In the genomic region with DNA sequence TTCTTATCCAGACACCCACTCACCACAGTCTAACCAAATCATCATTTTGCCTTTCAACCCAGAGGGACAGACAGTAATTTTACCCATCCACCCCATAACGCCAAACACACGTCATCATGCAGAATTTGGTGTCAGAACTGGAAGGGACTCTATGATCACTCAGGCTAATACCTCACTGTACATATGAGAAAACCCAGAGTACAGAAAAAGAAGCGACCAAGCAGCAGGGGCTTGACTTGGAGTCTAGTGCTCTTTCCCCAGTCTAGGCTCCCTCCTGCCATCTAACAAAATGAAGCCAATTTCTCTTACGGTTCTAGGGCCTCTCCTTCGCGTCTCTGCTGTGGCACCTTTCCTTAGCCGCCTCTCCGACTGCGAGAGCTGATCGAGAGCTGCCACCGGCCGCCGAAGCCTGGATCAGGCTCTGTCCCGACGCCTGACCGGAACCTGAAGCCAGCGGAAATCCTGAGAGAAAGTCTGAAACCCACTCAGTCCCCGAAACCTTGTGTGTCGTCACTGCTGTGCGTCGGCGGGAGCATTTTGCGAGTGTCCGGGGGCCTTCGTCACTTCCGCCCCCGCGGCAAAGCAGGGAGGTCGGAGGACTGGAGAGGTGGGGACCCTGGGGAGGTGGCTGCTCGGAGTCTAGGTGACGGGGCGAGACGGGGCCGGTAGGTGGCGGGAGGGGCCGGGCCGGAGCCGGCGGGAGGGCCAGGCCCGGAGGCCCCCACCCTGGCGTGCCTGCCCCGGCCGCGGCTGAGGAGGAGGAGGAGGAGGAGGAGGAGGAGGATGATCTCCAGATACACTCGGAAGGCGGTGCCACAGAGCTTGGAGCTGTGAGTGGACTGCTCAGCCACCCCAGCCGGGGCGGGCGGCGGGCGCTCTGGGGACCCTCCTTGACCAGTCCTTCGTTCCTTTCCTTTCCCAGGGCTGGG, we compare ENCODE assay signal across 1 cellular context.
TF ChIP-seq lines count a peak whose summit lies in the region.

A gene (minus strand): TSS at position 452 of the 929 bp plus-strand sequence. CDS start 4,071 bp downstream, outside the sequence.
A gene (plus strand): TSS at position 563 of the 929 bp plus-strand sequence. CDS start 221 bp downstream, at position 784.

TF ChIP-seq in HepG2, 621 proteins besides CTCF, POLR2A, EP300 and RAD21 (continued from another document and continues in another):
- TF ChIP-seq, protein P1, sequence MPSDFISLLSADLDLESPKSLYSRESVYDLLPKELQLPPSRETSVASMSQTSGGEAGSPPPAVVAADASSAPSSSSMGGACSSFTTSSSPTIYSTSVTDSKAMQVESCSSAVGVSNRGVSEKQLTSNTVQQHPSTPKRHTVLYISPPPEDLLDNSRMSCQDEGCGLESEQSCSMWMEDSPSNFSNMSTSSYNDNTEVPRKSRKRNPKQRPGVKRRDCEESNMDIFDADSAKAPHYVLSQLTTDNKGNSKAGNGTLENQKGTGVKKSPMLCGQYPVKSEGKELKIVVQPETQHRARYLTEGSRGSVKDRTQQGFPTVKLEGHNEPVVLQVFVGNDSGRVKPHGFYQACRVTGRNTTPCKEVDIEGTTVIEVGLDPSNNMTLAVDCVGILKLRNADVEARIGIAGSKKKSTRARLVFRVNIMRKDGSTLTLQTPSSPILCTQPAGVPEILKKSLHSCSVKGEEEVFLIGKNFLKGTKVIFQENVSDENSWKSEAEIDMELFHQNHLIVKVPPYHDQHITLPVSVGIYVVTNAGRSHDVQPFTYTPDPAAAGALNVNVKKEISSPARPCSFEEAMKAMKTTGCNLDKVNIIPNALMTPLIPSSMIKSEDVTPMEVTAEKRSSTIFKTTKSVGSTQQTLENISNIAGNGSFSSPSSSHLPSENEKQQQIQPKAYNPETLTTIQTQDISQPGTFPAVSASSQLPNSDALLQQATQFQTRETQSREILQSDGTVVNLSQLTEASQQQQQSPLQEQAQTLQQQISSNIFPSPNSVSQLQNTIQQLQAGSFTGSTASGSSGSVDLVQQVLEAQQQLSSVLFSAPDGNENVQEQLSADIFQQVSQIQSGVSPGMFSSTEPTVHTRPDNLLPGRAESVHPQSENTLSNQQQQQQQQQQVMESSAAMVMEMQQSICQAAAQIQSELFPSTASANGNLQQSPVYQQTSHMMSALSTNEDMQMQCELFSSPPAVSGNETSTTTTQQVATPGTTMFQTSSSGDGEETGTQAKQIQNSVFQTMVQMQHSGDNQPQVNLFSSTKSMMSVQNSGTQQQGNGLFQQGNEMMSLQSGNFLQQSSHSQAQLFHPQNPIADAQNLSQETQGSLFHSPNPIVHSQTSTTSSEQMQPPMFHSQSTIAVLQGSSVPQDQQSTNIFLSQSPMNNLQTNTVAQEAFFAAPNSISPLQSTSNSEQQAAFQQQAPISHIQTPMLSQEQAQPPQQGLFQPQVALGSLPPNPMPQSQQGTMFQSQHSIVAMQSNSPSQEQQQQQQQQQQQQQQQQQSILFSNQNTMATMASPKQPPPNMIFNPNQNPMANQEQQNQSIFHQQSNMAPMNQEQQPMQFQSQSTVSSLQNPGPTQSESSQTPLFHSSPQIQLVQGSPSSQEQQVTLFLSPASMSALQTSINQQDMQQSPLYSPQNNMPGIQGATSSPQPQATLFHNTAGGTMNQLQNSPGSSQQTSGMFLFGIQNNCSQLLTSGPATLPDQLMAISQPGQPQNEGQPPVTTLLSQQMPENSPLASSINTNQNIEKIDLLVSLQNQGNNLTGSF (CRISPR knock-in tag; IDR thresholded peaks at IDR 0.05), result 0 out of 2 replicates have a peak, but pooled peaks have one; percentile 59
- TF ChIP-seq, protein P2, sequence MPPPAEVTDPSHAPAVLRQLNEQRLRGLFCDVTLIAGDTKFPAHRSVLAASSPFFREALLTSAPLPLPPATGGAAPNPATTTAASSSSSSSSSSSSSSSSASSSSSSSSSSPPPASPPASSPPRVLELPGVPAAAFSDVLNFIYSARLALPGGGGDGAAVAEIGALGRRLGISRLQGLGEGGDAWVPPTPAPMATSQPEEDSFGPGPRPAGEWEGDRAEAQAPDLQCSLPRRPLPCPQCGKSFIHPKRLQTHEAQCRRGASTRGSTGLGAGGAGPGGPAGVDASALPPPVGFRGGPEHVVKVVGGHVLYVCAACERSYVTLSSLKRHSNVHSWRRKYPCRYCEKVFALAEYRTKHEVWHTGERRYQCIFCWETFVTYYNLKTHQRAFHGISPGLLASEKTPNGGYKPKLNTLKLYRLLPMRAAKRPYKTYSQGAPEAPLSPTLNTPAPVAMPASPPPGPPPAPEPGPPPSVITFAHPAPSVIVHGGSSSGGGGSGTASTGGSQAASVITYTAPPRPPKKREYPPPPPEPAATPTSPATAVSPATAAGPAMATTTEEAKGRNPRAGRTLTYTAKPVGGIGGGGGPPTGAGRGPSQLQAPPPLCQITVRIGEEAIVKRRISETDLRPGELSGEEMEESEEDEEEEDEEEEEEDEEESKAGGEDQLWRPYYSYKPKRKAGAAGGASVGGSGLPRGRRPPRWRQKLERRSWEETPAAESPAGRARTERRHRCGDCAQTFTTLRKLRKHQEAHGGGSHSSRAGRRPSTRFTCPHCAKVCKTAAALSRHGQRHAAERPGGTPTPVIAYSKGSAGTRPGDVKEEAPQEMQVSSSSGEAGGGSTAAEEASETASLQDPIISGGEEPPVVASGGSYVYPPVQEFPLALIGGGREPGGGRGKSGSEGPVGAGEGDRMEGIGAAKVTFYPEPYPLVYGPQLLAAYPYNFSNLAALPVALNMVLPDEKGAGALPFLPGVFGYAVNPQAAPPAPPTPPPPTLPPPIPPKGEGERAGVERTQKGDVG (CRISPR knock-in tag; IDR thresholded peaks at IDR 0.05; ENCODE audit: borderline replicate concordance), result peak; percentile 65
- peak; percentile 51; the same call in 1 of the 2 replicates for TF ChIP-seq ZNF768 (CRISPR knock-in tag; IDR thresholded peaks at IDR 0.05)
- TF ChIP-seq, protein P3, sequence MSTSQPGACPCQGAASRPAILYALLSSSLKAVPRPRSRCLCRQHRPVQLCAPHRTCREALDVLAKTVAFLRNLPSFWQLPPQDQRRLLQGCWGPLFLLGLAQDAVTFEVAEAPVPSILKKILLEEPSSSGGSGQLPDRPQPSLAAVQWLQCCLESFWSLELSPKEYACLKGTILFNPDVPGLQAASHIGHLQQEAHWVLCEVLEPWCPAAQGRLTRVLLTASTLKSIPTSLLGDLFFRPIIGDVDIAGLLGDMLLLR (CRISPR knock-in tag; IDR thresholded peaks at IDR 0.05), result peak; percentile 74; the same call in 1 of the 2 replicates
- no peak for TF ChIP-seq ZNF773 (CRISPR knock-in tag; IDR thresholded peaks at IDR 0.05; ENCODE audit: borderline replicate concordance)
- 0 out of 2 replicates have a peak, but pooled peaks have one; percentile 43 for TF ChIP-seq ZNF709 (CRISPR knock-in tag; IDR thresholded peaks at IDR 0.05)
- no peak for TF ChIP-seq MTF2 (CRISPR knock-in tag; IDR thresholded peaks at IDR 0.05; ENCODE audit: borderline replicate concordance)
- peak; percentile 61; the same call in 1 of the 2 replicates for TF ChIP-seq ZNF724P (CRISPR knock-in tag; IDR thresholded peaks at IDR 0.05; ENCODE audit: borderline replicate concordance)
- TF ChIP-seq, protein P4, sequence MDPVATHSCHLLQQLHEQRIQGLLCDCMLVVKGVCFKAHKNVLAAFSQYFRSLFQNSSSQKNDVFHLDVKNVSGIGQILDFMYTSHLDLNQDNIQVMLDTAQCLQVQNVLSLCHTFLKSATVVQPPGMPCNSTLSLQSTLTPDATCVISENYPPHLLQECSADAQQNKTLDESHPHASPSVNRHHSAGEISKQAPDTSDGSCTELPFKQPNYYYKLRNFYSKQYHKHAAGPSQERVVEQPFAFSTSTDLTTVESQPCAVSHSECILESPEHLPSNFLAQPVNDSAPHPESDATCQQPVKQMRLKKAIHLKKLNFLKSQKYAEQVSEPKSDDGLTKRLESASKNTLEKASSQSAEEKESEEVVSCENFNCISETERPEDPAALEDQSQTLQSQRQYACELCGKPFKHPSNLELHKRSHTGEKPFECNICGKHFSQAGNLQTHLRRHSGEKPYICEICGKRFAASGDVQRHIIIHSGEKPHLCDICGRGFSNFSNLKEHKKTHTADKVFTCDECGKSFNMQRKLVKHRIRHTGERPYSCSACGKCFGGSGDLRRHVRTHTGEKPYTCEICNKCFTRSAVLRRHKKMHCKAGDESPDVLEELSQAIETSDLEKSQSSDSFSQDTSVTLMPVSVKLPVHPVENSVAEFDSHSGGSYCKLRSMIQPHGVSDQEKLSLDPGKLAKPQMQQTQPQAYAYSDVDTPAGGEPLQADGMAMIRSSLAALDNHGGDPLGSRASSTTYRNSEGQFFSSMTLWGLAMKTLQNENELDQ (CRISPR knock-in tag; IDR thresholded peaks at IDR 0.05; ENCODE audit: borderline replicate concordance), result no peak
- no peak for TF ChIP-seq ZBTB3 (CRISPR knock-in tag; IDR thresholded peaks at IDR 0.05; ENCODE audit: borderline replicate concordance, low read depth)
- TF ChIP-seq HDAC2 (CRISPR knock-in tag; IDR thresholded peaks at IDR 0.05), result peak; percentile 85
- TF ChIP-seq, protein P5, sequence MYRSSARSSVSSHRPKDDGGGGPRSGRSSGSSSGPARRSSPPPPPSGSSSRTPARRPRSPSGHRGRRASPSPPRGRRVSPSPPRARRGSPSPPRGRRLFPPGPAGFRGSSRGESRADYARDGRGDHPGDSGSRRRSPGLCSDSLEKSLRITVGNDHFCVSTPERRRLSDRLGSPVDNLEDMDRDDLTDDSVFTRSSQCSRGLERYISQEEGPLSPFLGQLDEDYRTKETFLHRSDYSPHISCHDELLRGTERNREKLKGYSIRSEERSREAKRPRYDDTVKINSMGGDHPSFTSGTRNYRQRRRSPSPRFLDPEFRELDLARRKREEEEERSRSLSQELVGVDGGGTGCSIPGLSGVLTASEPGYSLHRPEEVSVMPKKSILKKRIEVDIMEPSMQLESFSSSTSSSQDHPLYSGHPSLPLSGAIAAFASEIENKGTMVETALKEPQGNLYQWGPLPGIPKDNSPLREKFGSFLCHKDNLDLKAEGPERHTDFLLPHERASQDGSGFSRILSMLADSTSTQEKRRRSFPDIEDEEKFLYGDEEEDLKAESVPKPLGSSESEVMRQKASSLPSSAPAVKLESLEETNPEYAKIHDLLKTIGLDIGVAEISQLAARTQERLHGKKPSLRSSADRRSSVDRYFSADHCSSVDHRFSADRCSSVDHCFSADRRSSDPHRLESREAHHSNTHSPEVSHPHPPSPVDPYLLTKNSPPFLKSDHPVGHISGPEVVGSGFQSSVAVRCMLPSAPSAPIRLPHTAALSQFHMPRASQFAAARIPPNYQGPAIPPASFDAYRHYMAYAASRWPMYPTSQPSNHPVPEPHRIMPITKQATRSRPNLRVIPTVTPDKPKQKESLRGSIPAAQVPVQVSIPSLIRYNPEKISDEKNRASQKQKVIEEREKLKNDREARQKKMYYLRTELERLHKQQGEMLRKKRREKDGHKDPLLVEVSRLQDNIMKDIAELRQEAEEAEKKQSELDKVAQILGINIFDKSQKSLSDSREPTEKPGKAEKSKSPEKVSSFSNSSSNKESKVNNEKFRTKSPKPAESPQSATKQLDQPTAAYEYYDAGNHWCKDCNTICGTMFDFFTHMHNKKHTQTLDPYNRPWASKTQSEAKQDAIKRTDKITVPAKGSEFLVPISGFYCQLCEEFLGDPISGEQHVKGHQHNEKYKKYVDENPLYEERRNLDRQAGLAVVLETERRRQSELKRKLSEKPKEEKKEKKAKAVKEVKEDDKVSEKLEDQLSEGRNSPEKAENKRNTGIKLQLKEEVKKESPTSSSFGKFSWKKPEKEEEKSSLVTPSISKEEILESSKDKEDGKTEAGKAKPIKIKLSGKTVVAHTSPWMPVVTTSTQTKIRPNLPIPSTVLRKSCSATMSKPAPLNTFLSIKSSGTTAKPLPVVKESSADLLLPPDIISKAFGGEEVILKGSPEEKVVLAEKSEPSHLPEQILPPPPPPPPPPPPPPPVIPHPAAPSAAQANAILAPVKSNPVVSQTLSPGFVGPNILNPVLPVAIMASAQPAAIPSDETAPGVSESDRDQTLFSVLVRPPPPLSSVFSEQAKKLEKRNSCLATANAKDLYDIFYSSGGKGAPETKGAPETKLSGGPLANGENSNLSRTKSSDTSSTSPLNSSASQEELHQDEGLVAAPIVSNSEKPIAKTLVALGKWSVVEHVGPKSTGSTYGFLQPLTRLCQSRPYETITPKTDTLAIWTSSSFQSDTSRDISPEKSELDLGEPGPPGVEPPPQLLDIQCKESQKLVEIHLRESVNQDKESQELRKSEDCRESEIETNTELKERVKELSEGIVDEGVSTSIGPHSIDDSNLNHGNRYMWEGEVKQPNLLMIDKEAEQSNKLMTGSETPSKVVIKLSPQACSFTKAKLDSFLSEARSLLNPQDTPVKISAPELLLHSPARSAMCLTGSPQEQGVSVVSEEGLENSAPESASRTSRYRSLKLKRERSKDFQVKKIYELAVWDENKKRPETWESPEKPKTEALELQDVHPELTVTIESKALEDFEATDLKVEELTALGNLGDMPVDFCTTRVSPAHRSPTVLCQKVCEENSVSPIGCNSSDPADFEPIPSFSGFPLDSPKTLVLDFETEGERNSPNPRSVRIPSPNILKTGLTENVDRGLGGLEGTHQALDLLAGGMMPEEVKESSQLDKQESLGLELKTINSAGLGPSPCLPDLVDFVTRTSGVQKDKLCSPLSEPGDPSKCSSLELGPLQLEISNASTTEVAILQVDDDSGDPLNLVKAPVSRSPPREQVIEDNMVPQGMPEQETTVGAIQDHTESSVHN (CRISPR knock-in tag; IDR thresholded peaks at IDR 0.05), result no peak
- TF ChIP-seq, protein P6, sequence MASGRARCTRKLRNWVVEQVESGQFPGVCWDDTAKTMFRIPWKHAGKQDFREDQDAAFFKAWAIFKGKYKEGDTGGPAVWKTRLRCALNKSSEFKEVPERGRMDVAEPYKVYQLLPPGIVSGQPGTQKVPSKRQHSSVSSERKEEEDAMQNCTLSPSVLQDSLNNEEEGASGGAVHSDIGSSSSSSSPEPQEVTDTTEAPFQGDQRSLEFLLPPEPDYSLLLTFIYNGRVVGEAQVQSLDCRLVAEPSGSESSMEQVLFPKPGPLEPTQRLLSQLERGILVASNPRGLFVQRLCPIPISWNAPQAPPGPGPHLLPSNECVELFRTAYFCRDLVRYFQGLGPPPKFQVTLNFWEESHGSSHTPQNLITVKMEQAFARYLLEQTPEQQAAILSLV (CRISPR knock-in tag; IDR thresholded peaks at IDR 0.05; ENCODE audit: borderline replicate concordance), result peak; percentile 62; the same call in 1 of the 2 replicates
- TF ChIP-seq, protein P7, sequence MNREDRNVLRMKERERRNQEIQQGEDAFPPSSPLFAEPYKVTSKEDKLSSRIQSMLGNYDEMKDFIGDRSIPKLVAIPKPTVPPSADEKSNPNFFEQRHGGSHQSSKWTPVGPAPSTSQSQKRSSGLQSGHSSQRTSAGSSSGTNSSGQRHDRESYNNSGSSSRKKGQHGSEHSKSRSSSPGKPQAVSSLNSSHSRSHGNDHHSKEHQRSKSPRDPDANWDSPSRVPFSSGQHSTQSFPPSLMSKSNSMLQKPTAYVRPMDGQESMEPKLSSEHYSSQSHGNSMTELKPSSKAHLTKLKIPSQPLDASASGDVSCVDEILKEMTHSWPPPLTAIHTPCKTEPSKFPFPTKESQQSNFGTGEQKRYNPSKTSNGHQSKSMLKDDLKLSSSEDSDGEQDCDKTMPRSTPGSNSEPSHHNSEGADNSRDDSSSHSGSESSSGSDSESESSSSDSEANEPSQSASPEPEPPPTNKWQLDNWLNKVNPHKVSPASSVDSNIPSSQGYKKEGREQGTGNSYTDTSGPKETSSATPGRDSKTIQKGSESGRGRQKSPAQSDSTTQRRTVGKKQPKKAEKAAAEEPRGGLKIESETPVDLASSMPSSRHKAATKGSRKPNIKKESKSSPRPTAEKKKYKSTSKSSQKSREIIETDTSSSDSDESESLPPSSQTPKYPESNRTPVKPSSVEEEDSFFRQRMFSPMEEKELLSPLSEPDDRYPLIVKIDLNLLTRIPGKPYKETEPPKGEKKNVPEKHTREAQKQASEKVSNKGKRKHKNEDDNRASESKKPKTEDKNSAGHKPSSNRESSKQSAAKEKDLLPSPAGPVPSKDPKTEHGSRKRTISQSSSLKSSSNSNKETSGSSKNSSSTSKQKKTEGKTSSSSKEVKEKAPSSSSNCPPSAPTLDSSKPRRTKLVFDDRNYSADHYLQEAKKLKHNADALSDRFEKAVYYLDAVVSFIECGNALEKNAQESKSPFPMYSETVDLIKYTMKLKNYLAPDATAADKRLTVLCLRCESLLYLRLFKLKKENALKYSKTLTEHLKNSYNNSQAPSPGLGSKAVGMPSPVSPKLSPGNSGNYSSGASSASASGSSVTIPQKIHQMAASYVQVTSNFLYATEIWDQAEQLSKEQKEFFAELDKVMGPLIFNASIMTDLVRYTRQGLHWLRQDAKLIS (CRISPR knock-in tag; IDR thresholded peaks at IDR 0.05), result no peak
- no peak for TF ChIP-seq HES4 (CRISPR knock-in tag; IDR thresholded peaks at IDR 0.05; ENCODE audit: borderline replicate concordance)
- peak; percentile 98 for TF ChIP-seq ZNF263 (CRISPR knock-in tag; IDR thresholded peaks at IDR 0.05)
- TF ChIP-seq RFXAP (CRISPR knock-in tag; IDR thresholded peaks at IDR 0.05; ENCODE audit: borderline replicate concordance), result peak; percentile 57; the same call in 1 of the 2 replicates
